15 cellular contexts compared by ENCODE assay signal in genomic region chr3:46184469-46184868, GRCh38. TPM values are rescaled to one million over a fixed set of nuclear protein-coding genes. Genes with fewer than 3 reads are reported as not detected.
DNase-seq lines count a peak whose midpoint lies in the region; ATAC-seq and TF ChIP-seq lines count a peak whose summit lies in the region.
"Had no signal": no experiment of that assay in that cellular context is flagged by ENCODE, and none has a peak within 500 bp of the region (broad histone marks: within the 10 kb centered on the region; RNA-seq: fewer than 3 reads in every experiment).

No MANE protein-coding gene starts in this region.

- H3K79me2 ChIP-seq in fibroblast of lung (ENCODE audit: control insufficient read depth, insufficient read depth, low read length) (no peaks in the 10 kb centered on the region), smooth muscle cell (ENCODE audit: low read depth) (no peaks in the 10 kb centered on the region)

- DNase-seq in activated T-cell treated with anti-CD3 and anti-CD28 coated beads, Interleukin-2, amount 50 U/mL, for 72 hours, result no peak
- DNase-seq in activated T-cell treated with anti-CD3 and anti-CD28 coated beads for 4 hours, result no peak
- peak; percentile 48 for DNase-seq in RWPE1 (ENCODE audit: low spot score)
- peak; percentile 52 to 70 for DNase-seq in fibroblast of lung (ENCODE audit: low read depth in 2 of 2)
- DNase-seq in smooth muscle cell (lab: John Stamatoyannopoulos, UW; ENCODE audit: unreplicated experiment), result no peak
- DNase-seq in stimulated activated CD4-positive, alpha-beta T cell treated with anti-CD3 and anti-CD28 coated beads, Interleukin-2, amount 100 ng/mL, for 24 hours, result no peak
- DNase-seq in activated CD8-positive, alpha-beta memory T cell treated with anti-CD3 and anti-CD28 coated beads, Interleukin-2, amount 50 U/mL, for 4 hours, result no peak
- DNase-seq: activated CD8-positive, alpha-beta memory T cell treated with anti-CD3 and anti-CD28 coated beads, Interleukin-2, amount 50 U/mL, for 48 hours; adrenal gland; head of caudate nucleus; NK-92 treated with Interleukin-12 subunit alpha and Interleukin-12 subunit beta, amount 100 ng/mL, for 24 hours; tibial artery had no signal

- H3K36me3 Mint-ChIP-seq in activated T-cell treated with anti-CD3 and anti-CD28 coated beads, Interleukin-2, amount 50 U/mL, for 72 hours (ENCODE audit: insufficient read depth in 2 of 2), result no peaks in the 10 kb centered on the region

- H3K4me3 ChIP-seq in fibroblast of lung (replicated peaks in 1 of 4; ENCODE audit: control extremely low read depth in 1 of 4, insufficient read depth in 1 of 4, low read depth in 3 of 4, low read length in 4 of 4) (no peak overlapping the region), smooth muscle cell (no peak overlapping the region)
- H3K4me3 ChIP-seq: adrenal gland, skin epidermis, tibial artery had no signal

- H3K4me1 ChIP-seq in fibroblast of lung (ENCODE audit: control insufficient read depth, extremely low read depth, insufficient read depth, low read length), result peaks cover 2% of the 10 kb centered on the region
- no peaks in the 10 kb centered on the region for H3K4me1 ChIP-seq in smooth muscle cell (ENCODE audit: low read depth)
- H3K4me1 ChIP-seq: adrenal gland, tibial artery had no signal

- H4K20me1 ChIP-seq in fibroblast of lung (ENCODE audit: control insufficient read depth, extremely low read depth, insufficient read depth, low read length) (no peaks in the 10 kb centered on the region), smooth muscle cell (ENCODE audit: low read depth) (no peaks in the 10 kb centered on the region)

- ATAC-seq in activated T-cell treated with anti-CD3 and anti-CD28 coated beads, Interleukin-2, amount 50 U/mL, for 72 hours (replicated peaks in 1 of 2), result peak; percentile 51 to 71
- no peak for ATAC-seq in HG03196 (IDR thresholded peaks at IDR 0.05; ENCODE audit: unreplicated experiment)

- H3K4me2 ChIP-seq in fibroblast of lung (ENCODE audit: extremely low read depth, insufficient read depth, low read length) (no peak overlapping the region), smooth muscle cell (no peak overlapping the region)

- 95% methylated on average over 1 of the region's 1 CpG for WGBS in smooth muscle cell (ENCODE audit: low lambda C conversion rate)

- H3K4me3 Mint-ChIP-seq in activated T-cell treated with anti-CD3 and anti-CD28 coated beads, Interleukin-2, amount 50 U/mL, for 72 hours, result no peak overlapping the region

- H2AFZ ChIP-seq in fibroblast of lung (ENCODE audit: low read length), result no peak overlapping the region
- H2AFZ ChIP-seq in smooth muscle cell (ENCODE audit: low read depth), result no peak overlapping the region

- CTCF ChIA-PET in RWPE1 (lab: Yijun Ruan, JAX), result no interaction called here

- no peak overlapping the region for H3K27ac Mint-ChIP-seq in activated T-cell treated with anti-CD3 and anti-CD28 coated beads, Interleukin-2, amount 50 U/mL, for 72 hours

- peaks cover 23% of the 10 kb centered on the region for H3K4me1 Mint-ChIP-seq in activated T-cell treated with anti-CD3 and anti-CD28 coated beads, Interleukin-2, amount 50 U/mL, for 72 hours (ENCODE audit: low read depth)

- H3F3A ChIP-seq in smooth muscle cell (ENCODE audit: low read depth), result no peaks in the 10 kb centered on the region

- no peaks in the 10 kb centered on the region for H3K9me3 ChIP-seq in fibroblast of lung (ENCODE audit: control insufficient read depth, insufficient read depth, low read depth, low read length)
- H3K9me3 ChIP-seq in smooth muscle cell (replicated peaks; ENCODE audit: low read depth), result no peaks in the 10 kb centered on the region
- H3K9me3 ChIP-seq: adrenal gland, tibial artery had no signal

- no peak for TF ChIP-seq CTCF in RWPE1 (conservative IDR thresholded peaks at IDR 0.05; ENCODE audit: low read depth)
- no peak for TF ChIP-seq CTCF in fibroblast of lung (conservative IDR thresholded peaks at IDR 0.05 in 1 of 2, IDR thresholded peaks at IDR 0.05 in 1 of 2; ENCODE audit: low read depth in 1 of 2, low read length in 2 of 2)
- no peak for TF ChIP-seq CTCF in smooth muscle cell (IDR thresholded peaks at IDR 0.05; ENCODE audit: borderline replicate concordance, insufficient read depth, poor library complexity, severe bottlenecking)

- POLR2A ChIA-PET in RWPE1 (lab: Yijun Ruan, JAX; ENCODE audit: low non-redundant PET), result no interaction called here

- no peak overlapping the region; the same call in 1 of the 2 replicates for H3K27ac ChIP-seq in RWPE1
- no peak overlapping the region for H3K27ac ChIP-seq in fibroblast of lung (ENCODE audit: insufficient read depth, low read length)
- H3K27ac ChIP-seq in smooth muscle cell (ENCODE audit: low read depth), result peak overlapping the region; percentile 53
- H3K27ac ChIP-seq: 22Rv1, adrenal gland, tibial artery had no signal

- H3K9ac ChIP-seq in fibroblast of lung (ENCODE audit: insufficient read depth, low read length) (no peak overlapping the region), smooth muscle cell (ENCODE audit: low read depth) (no peak overlapping the region)

- H3K27me3 ChIP-seq in fibroblast of lung (ENCODE audit: control insufficient read depth, insufficient read depth, low read length) (no peaks in the 10 kb centered on the region), smooth muscle cell (ENCODE audit: low read depth) (no peaks in the 10 kb centered on the region)
- H3K27me3 ChIP-seq: adrenal gland had no signal

- H3K36me3 ChIP-seq in fibroblast of lung (ENCODE audit: control insufficient read depth, insufficient read depth, low read length) (no peaks in the 10 kb centered on the region), smooth muscle cell (ENCODE audit: low read depth) (no peaks in the 10 kb centered on the region)
- H3K36me3 ChIP-seq: adrenal gland, tibial artery had no signal

- H3K27me3 Mint-ChIP-seq in activated T-cell treated with anti-CD3 and anti-CD28 coated beads, Interleukin-2, amount 50 U/mL, for 72 hours (ENCODE audit: low read depth), result peaks cover 14% of the 10 kb centered on the region

- H3K9me3 Mint-ChIP-seq in activated T-cell treated with anti-CD3 and anti-CD28 coated beads, Interleukin-2, amount 50 U/mL, for 72 hours, result no peaks in the 10 kb centered on the region

RNA-seq across cellular contexts. Expression of gene CCR1, which starts 23.6 kb away (rescaled TPM):
- under 1 TPM; 0.17 to 0.51 TPM for total RNA-seq in activated T-cell treated with anti-CD3 and anti-CD28 coated beads, Interleukin-2, amount 50 U/mL, for 72 hours
- total RNA-seq in fibroblast of lung (1.3 and 6.6 TPM in 2 replicates), smooth muscle cell (0.76 TPM in 1 of 2 replicates, not detected in the other)
- polyA plus RNA-seq in fibroblast of lung (0.99 and 9.9 TPM in 2 replicates), smooth muscle cell (0.19 TPM in 1 of 2 replicates, not detected in the other)
- polyA plus RNA-seq in fibroblast of lung (2012), result 0.44 and 5.3 TPM in 2 replicates
- polyA minus RNA-seq in fibroblast of lung (ENCODE audit: low replicate concordance), result 4.4 TPM in 1 of 2 replicates, not detected in the other

RNA-seq across cellular contexts. Expression of gene CCR3, which starts 57.8 kb away (rescaled TPM):
- total RNA-seq in activated T-cell treated with anti-CD3 and anti-CD28 coated beads, Interleukin-2, amount 50 U/mL, for 72 hours, result not detected
- total RNA-seq in fibroblast of lung, result 0.17 and 0.26 TPM in 2 replicates
- polyA plus RNA-seq in fibroblast of lung, result 0.03 and 0.16 TPM in 2 replicates
- 0.06 TPM in 1 of 2 replicates, not detected in the other for polyA plus RNA-seq in fibroblast of lung (2012)
- not detected in 2 replicates for polyA minus RNA-seq in fibroblast of lung (ENCODE audit: low replicate concordance)
- not detected in 2 replicates for total RNA-seq in smooth muscle cell
- not detected in 2 replicates for polyA plus RNA-seq in smooth muscle cell
- total RNA-seq: adrenal gland had no signal

Comparison
In these comparisons a context has a peak if more than half of its experiments do, and no peak if none do; other contexts are left out.
1. DNase-seq: peak in RWPE1 (single experiment) and fibroblast of lung (2 of 2); none in activated T-cell treated with anti-CD3 and anti-CD28 coated beads, Interleukin-2, amount 50 U/mL, for 72 hours (0 of 2), activated T-cell treated with anti-CD3 and anti-CD28 coated beads for 4 hours (single experiment), smooth muscle cell (single experiment), stimulated activated CD4-positive, alpha-beta T cell treated with anti-CD3 and anti-CD28 coated beads, Interleukin-2, amount 100 ng/mL, for 24 hours (0 of 2) and activated CD8-positive, alpha-beta memory T cell treated with anti-CD3 and anti-CD28 coated beads, Interleukin-2, amount 50 U/mL, for 4 hours (single experiment).